Comparison of ENCODE assay signal across 25 cellular contexts in the genomic region with DNA sequence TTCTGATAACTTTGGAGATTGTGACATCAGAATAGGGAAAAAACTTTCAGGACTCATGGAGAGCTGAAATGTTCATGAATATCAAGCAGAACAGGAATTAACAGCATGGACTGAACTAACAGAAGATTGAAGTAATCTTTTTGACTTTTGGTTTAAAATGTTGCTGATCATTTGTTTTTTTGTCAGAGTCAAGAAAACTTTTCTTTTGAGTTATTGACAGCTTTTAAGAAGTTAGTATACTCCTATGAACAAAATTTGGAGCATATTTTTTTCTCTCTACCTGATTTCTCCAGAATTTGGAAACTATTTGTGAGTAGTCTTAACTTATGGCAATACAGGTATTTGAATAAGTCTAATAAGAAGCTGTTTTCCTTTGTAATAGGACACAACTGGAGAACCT.
DNase-seq lines count a peak whose midpoint lies in the region; ATAC-seq, FAIRE-seq and TF ChIP-seq lines count a peak whose summit lies in the region.
"Had no signal": no experiment of that assay in that cellular context is flagged by ENCODE, and none has a peak within 500 bp of the region (broad histone marks: within the 10 kb centered on the region; RNA-seq: fewer than 3 reads in every experiment).

No MANE protein-coding gene starts in this region.

- no peak overlapping the region for H2AK5ac ChIP-seq in mesendoderm (ENCODE audit: low read length)

- H3K4me3 ChIP-seq in HEK293 (ENCODE audit: low read depth, low read length) (no peak overlapping the region), mesendoderm (ENCODE audit: low read length) (no peak overlapping the region), GM23248 (no peak overlapping the region), dorsolateral prefrontal cortex (no peak overlapping the region)
- H3K4me3 ChIP-seq: BLaER1, GM12878 had no signal

- no peak overlapping the region for H3K4me2 ChIP-seq in mesendoderm (ENCODE audit: low read length)
- H3K4me2 ChIP-seq in GM23248 (ENCODE audit: unreplicated experiment), result no peak overlapping the region
- H3K4me2 ChIP-seq: BLaER1 had no signal

- intact Hi-C loops in dorsolateral prefrontal cortex (cut with DNase I), result no loop called here

- H3K9me3 ChIP-seq in HEK293 (ENCODE audit: control insufficient read depth, insufficient read depth, low read depth, low read length) (no peaks in the 10 kb centered on the region), GM23248 (ENCODE audit: low read depth) (no peaks in the 10 kb centered on the region)
- H3K9me3 ChIP-seq: BE2C had no signal

- no peaks in the 10 kb centered on the region for H3K9me2 ChIP-seq in GM23248 (ENCODE audit: insufficient read depth)

- H4K8ac ChIP-seq in mesendoderm (ENCODE audit: low read depth, low read length), result no peak overlapping the region

- POLR2A ChIA-PET in HEK293 (lab: Yijun Ruan, JAX), result no interaction called here

- H3K27me3 ChIP-seq in mesendoderm (ENCODE audit: insufficient read depth, low read length, poor library complexity) (no peaks in the 10 kb centered on the region), GM23248 (replicated peaks; ENCODE audit: insufficient read depth) (peaks cover 2% of the 10 kb centered on the region; the same call in 1 of the 2 replicates), dorsolateral prefrontal cortex (no peaks in the 10 kb centered on the region)
- H3K27me3 ChIP-seq: BE2C, BLaER1 had no signal

- H3K36me3 ChIP-seq in HEK293 (ENCODE audit: control insufficient read depth in 2 of 2, insufficient read depth in 1 of 2, low read length in 2 of 2) (no peaks in the 10 kb centered on the region), mesendoderm (ENCODE audit: control insufficient read depth, insufficient read depth, low read length) (no peaks in the 10 kb centered on the region), GM23248 (ENCODE audit: low read depth) (no peaks in the 10 kb centered on the region)
- H3K36me3 ChIP-seq: BE2C, BLaER1 had no signal

- DNase-seq in H54 (ENCODE audit: insufficient read length, low spot score) (no peak), OCI-M1 (lab: John Stamatoyannopoulos, UW) (peak; percentile 10), mesendoderm (peak; percentile 27), GM23248 (no peak), dorsolateral prefrontal cortex (no peak)
- DNase-seq: 8988T; ACHN; BE2C; C1 segment of cervical spinal cord; CD4-positive, alpha-beta memory T cell; CD4-positive, CD25-positive, alpha-beta regulatory T cell; CD8-positive, alpha-beta memory T cell; COR-L47; DMS 273 treated with DMSO at 0.1 percent for 48 hours; DMS153; DMS79; DND-41; EL; GDM1 had no signal

- H3K79me1 ChIP-seq in mesendoderm (ENCODE audit: low read length), result no peaks in the 10 kb centered on the region

- H3K27ac ChIP-seq in HEK293 (ENCODE audit: extremely low read depth, low read depth, low read length) (no peak overlapping the region), mesendoderm (ENCODE audit: low read depth, low read length) (no peak overlapping the region), GM23248 (no peak overlapping the region), dorsolateral prefrontal cortex (no peak overlapping the region)
- H3K27ac ChIP-seq: BLaER1 had no signal

- H2AFZ ChIP-seq in GM23248, result no peak overlapping the region

- H3K4me1 ChIP-seq in HEK293 (ENCODE audit: control insufficient read depth, insufficient read depth, low read length) (no peaks in the 10 kb centered on the region), mesendoderm (ENCODE audit: control insufficient read depth, low read depth, low read length) (no peaks in the 10 kb centered on the region), GM23248 (ENCODE audit: insufficient read depth) (no peaks in the 10 kb centered on the region)
- H3K4me1 ChIP-seq: BE2C, BLaER1 had no signal

- no peak overlapping the region for H4K5ac ChIP-seq in mesendoderm (ENCODE audit: low read length)

- no peaks in the 10 kb centered on the region for H3F3A ChIP-seq in GM23248 (ENCODE audit: insufficient read depth)

- no peaks in the 10 kb centered on the region for H4K20me1 ChIP-seq in GM23248 (ENCODE audit: insufficient read depth)
- H4K20me1 ChIP-seq: BLaER1 had no signal

- H3K56ac ChIP-seq in mesendoderm (ENCODE audit: low read length), result no peak overlapping the region

- in situ Hi-C loops in GM23248 (cut with MboI), result loop anchor here (10.0 kb wide), 1 partner anchor 596 kb away; no protein-coding TSS in a partner anchor

- no peak overlapping the region for H3K4ac ChIP-seq in mesendoderm (ENCODE audit: low read depth, low read length)

- TF ChIP-seq POLR2A in H54 (IDR thresholded peaks at IDR 0.05; ENCODE audit: low read depth, low read length), result no peak

- no peak for ATAC-seq in HG02623 (IDR thresholded peaks at IDR 0.05; ENCODE audit: unreplicated experiment)
- ATAC-seq: GM12878 had no signal

- H3K9ac ChIP-seq in mesendoderm (ENCODE audit: low read length), result no peak overlapping the region
- H3K9ac ChIP-seq in GM23248, result no peak overlapping the region
- H3K9ac ChIP-seq: BLaER1 had no signal

- H3K79me2 ChIP-seq in mesendoderm (ENCODE audit: control insufficient read depth, insufficient read depth, low read length), result no peaks in the 10 kb centered on the region
- H3K79me2 ChIP-seq in GM23248 (ENCODE audit: insufficient read depth), result no peaks in the 10 kb centered on the region

- peak; percentile 33 for FAIRE-seq in H54 (lab: Jason Lieb, UNC)
- FAIRE-seq: GM12878, GM12892, GM19239 had no signal

- H3K23ac ChIP-seq in mesendoderm (ENCODE audit: low read length), result no peak overlapping the region

- no peak overlapping the region for H2BK5ac ChIP-seq in mesendoderm (ENCODE audit: low read length)

- no peak overlapping the region for H2BK120ac ChIP-seq in mesendoderm (ENCODE audit: low read depth, low read length)

- TF ChIP-seq CTCF in HEK293 (tag by site-specific recombination; IDR thresholded peaks at IDR 0.05), result no peak
- TF ChIP-seq CTCF in dorsolateral prefrontal cortex (IDR thresholded peaks at IDR 0.05 in 54 of 56, conservative IDR thresholded peaks at IDR 0.05 in 2 of 56; ENCODE audit: low read depth in 1 of 56, partially characterized antibody in 56 of 56), result no peak

- H3K18ac ChIP-seq in mesendoderm (ENCODE audit: low read length), result no peak overlapping the region

- CTCF ChIA-PET in HEK293 (lab: Yijun Ruan, JAX), result interaction anchor here (0.6 to 1.6 kb wide), 3 partner anchors 9 to 30 kb away, joined by 3 to 4 read pairs (median 3); no protein-coding TSS in a partner anchor

- no peak overlapping the region for H2BK15ac ChIP-seq in mesendoderm (replicated peaks; ENCODE audit: low read depth)

TF ChIP-seq in HEK293, 187 proteins besides CTCF, POLR2A, EP300 and RAD21:
- TF ChIP-seq ZNF248 (tag by site-specific recombination; IDR thresholded peaks at IDR 0.05), result no peak
- TF ChIP-seq, protein P1, sequence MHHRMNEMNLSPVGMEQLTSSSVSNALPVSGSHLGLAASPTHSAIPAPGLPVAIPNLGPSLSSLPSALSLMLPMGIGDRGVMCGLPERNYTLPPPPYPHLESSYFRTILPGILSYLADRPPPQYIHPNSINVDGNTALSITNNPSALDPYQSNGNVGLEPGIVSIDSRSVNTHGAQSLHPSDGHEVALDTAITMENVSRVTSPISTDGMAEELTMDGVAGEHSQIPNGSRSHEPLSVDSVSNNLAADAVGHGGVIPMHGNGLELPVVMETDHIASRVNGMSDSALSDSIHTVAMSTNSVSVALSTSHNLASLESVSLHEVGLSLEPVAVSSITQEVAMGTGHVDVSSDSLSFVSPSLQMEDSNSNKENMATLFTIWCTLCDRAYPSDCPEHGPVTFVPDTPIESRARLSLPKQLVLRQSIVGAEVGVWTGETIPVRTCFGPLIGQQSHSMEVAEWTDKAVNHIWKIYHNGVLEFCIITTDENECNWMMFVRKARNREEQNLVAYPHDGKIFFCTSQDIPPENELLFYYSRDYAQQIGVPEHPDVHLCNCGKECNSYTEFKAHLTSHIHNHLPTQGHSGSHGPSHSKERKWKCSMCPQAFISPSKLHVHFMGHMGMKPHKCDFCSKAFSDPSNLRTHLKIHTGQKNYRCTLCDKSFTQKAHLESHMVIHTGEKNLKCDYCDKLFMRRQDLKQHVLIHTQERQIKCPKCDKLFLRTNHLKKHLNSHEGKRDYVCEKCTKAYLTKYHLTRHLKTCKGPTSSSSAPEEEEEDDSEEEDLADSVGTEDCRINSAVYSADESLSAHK (tag by site-specific recombination; IDR thresholded peaks at IDR 0.05), result no peak
- TF ChIP-seq WT1 (tag by site-specific recombination; IDR thresholded peaks at IDR 0.05), result no peak
- TF ChIP-seq ZNF654 (tag by site-specific recombination; IDR thresholded peaks at IDR 0.05; ENCODE audit: low read depth), result no peak
- no peak for TF ChIP-seq ZNF175 (tag by site-specific recombination; IDR thresholded peaks at IDR 0.05)
- TF ChIP-seq ZNF529 (tag by site-specific recombination; IDR thresholded peaks at IDR 0.05; ENCODE audit: insufficient replicate concordance), result no peak
- peak; percentile 65; the same call in 1 of the 2 replicates for TF ChIP-seq TRIM28 (IDR thresholded peaks at IDR 0.05; ENCODE audit: borderline replicate concordance, low read length)
- TF ChIP-seq ZNF423 (tag by site-specific recombination; IDR thresholded peaks at IDR 0.05), result no peak
- peak; percentile 93 for TF ChIP-seq SETDB1 (IDR thresholded peaks at IDR 0.05; ENCODE audit: insufficient read length, low read length)
- TF ChIP-seq ZNF2 (tag by site-specific recombination; IDR thresholded peaks at IDR 0.05), result no peak

Comparison
In these comparisons a context has a peak if more than half of its experiments do, and no peak if none do; other contexts are left out.
1. DNase-seq: peak in OCI-M1 (single experiment) and mesendoderm (single experiment); none in H54 (single experiment), GM23248 (single experiment) and dorsolateral prefrontal cortex (0 of 10).